In the genomic region with DNA sequence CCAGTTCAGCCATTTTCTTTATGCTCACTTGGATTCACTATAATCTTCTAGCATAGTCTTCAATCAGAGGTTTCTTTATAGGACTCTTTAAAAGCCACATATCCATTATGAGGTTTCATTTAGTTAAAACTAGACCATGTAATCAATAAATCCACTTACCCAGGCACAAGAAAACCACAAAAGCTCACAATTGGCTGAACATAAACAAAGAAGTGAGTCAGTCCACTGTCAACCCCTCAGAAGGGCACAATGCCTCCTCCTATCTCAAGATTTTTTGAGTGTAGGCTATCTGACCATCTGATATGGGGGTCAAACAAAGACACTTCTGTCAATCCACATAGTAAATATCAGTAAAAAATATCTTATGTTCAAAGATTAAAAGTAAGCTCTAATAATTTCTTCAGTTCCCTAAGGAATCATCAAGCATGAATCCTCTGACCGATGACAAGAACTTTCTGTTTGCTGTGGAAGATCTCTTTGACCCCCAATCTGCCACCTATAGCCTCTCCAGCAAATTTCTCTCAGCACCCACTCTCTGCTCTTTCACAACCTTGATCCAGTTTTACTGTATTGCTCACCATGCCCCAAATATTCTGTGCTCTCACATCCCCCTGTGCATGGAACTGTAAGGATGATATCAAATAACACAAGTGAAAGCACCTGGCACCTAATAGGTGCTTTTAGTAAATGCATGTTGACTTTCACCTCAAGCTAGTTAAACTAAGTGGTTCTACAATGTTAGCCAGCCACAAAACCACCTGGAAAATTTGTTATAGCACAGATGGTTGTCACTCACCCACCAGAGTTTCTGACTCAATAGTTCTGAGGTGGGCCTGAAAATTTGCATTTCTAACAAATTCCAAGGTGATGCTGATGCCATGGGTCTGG, we compare ENCODE assay signal across 13 cellular contexts. TPM values are rescaled to one million over a fixed set of nuclear protein-coding genes. Genes with fewer than 3 reads are reported as not detected.
A peak's percentile ranks its signal among the peaks of the same experiment; 100 is the strongest.
DNase-seq lines count a peak whose midpoint lies in the region; ATAC-seq and TF ChIP-seq lines count a peak whose summit lies in the region.
"Had no signal": no experiment of that assay in that cellular context is flagged by ENCODE, and none has a peak within 500 bp of the region (broad histone marks: within the 10 kb centered on the region; RNA-seq: fewer than 3 reads in every experiment).

No MANE protein-coding gene starts in this region.

- DNase-seq in activated naive CD4-positive, alpha-beta T cell treated with anti-CD3 and anti-CD28 coated beads, Interleukin-2, amount 50 U/mL, for 72 hours (ENCODE audit: low spot score in 2 of 2), result no peak
- DNase-seq in activated naive CD4-positive, alpha-beta T cell treated with anti-CD3 and anti-CD28 coated beads, Interleukin-2, amount 10 ng/mL, durations not matched to agents 7 days and 5 days, result no peak
- DNase-seq in NCI-H187 (lab: John Stamatoyannopoulos, UW) (peak; percentile 50 to 68), amniotic epithelial cell (ENCODE audit: low read depth) (peak; percentile 14), gastrocnemius medialis (no peak), amygdala (lab: John Stamatoyannopoulos, UW) (no peak), thyroid gland (no peak)
- DNase-seq: activated effector memory CD4-positive, alpha-beta T cell treated with Interleukin-2 at 50 U/mL for 16 hours; GF-D8; glutamatergic neuron; stimulated activated naive CD4-positive, alpha-beta T cell had no signal

- intact Hi-C loops in gastrocnemius medialis (cut with DNase I; ENCODE audit: low total_unique reads), result no loop called here
- intact Hi-C loops in thyroid gland (cut with DNase I), result no loop called here

- no peak for TF ChIP-seq CTCF in gastrocnemius medialis (IDR thresholded peaks at IDR 0.05 in 4 of 5, conservative IDR thresholded peaks at IDR 0.05 in 1 of 5)
- TF ChIP-seq CTCF in thyroid gland (IDR thresholded peaks at IDR 0.05), result no peak

- CTCF ChIA-PET in activated naive CD4-positive, alpha-beta T cell treated with anti-CD3 and anti-CD28 coated beads, Interleukin-2, amount 10 ng/mL, durations not matched to agents 7 days and 5 days (lab: Charles Lee), result no interaction called here

- H3K27me3 ChIP-seq in gastrocnemius medialis (no peaks in the 10 kb centered on the region), thyroid gland (no peaks in the 10 kb centered on the region)

- H3K36me3 ChIP-seq in gastrocnemius medialis, result no peaks in the 10 kb centered on the region
- no peaks in the 10 kb centered on the region for H3K36me3 ChIP-seq in thyroid gland

- peak; percentile 16 to 47 for ATAC-seq in activated naive CD4-positive, alpha-beta T cell treated with anti-CD3 and anti-CD28 coated beads, Interleukin-2, amount 50 U/mL, for 72 hours
- no peak for ATAC-seq in gastrocnemius medialis

- no peak for TF ChIP-seq POLR2A in gastrocnemius medialis (IDR thresholded peaks at IDR 0.05)
- TF ChIP-seq POLR2A in thyroid gland (IDR thresholded peaks at IDR 0.05), result no peak

- H3K27ac Mint-ChIP-seq in activated naive CD4-positive, alpha-beta T cell treated with anti-CD3 and anti-CD28 coated beads, Interleukin-2, amount 50 U/mL, for 72 hours, result no peak overlapping the region
- no peak overlapping the region for H3K27ac Mint-ChIP-seq in activated naive CD4-positive, alpha-beta T cell treated with anti-CD3 and anti-CD28 coated beads, Interleukin-2, amount 10 ng/mL, durations not matched to agents 7 days and 5 days
- H3K27ac Mint-ChIP-seq in stimulated activated naive CD8-positive, alpha-beta T cell treated with anti-CD3 and anti-CD28 coated beads, Interleukin-15, Interleukin-2, amounts not matched to agents 100 ng/mL and 50 ng/mL, for 24 hours, result peak overlapping the region; percentile 86

- in situ Hi-C loops in gastrocnemius medialis (cut with MboI; ENCODE audit: low sequenced_read_pairs in 4 of 4), result no loop called here

- no peak overlapping the region for H3K4me3 Mint-ChIP-seq in activated naive CD4-positive, alpha-beta T cell treated with anti-CD3 and anti-CD28 coated beads, Interleukin-2, amount 10 ng/mL, durations not matched to agents 7 days and 5 days
- no peak overlapping the region for H3K4me3 Mint-ChIP-seq in stimulated activated naive CD8-positive, alpha-beta T cell treated with anti-CD3 and anti-CD28 coated beads, Interleukin-15, Interleukin-2, amounts not matched to agents 100 ng/mL and 50 ng/mL, for 24 hours

- H3K36me3 Mint-ChIP-seq in activated naive CD4-positive, alpha-beta T cell treated with anti-CD3 and anti-CD28 coated beads, Interleukin-2, amount 50 U/mL, for 72 hours, result no peaks in the 10 kb centered on the region
- no peaks in the 10 kb centered on the region for H3K36me3 Mint-ChIP-seq in activated naive CD4-positive, alpha-beta T cell treated with anti-CD3 and anti-CD28 coated beads, Interleukin-2, amount 10 ng/mL, durations not matched to agents 7 days and 5 days
- no peaks in the 10 kb centered on the region for H3K36me3 Mint-ChIP-seq in stimulated activated naive CD8-positive, alpha-beta T cell treated with anti-CD3 and anti-CD28 coated beads, Interleukin-15, Interleukin-2, amounts not matched to agents 100 ng/mL and 50 ng/mL, for 24 hours (ENCODE audit: low read depth)

- H3K27ac ChIP-seq in gastrocnemius medialis (no peak overlapping the region), thyroid gland (no peak overlapping the region)
- H3K27ac ChIP-seq: RWPE1 had no signal

- H3K9me3 ChIP-seq in gastrocnemius medialis (no peaks in the 10 kb centered on the region), thyroid gland (no peaks in the 10 kb centered on the region)

- no peaks in the 10 kb centered on the region for H3K9me3 Mint-ChIP-seq in activated naive CD4-positive, alpha-beta T cell treated with anti-CD3 and anti-CD28 coated beads, Interleukin-2, amount 50 U/mL, for 72 hours
- no peaks in the 10 kb centered on the region for H3K9me3 Mint-ChIP-seq in activated naive CD4-positive, alpha-beta T cell treated with anti-CD3 and anti-CD28 coated beads, Interleukin-2, amount 10 ng/mL, durations not matched to agents 7 days and 5 days
- H3K9me3 Mint-ChIP-seq in stimulated activated naive CD8-positive, alpha-beta T cell treated with anti-CD3 and anti-CD28 coated beads, Interleukin-15, Interleukin-2, amounts not matched to agents 100 ng/mL and 50 ng/mL, for 24 hours, result no peaks in the 10 kb centered on the region

- no peaks in the 10 kb centered on the region for H3K4me1 ChIP-seq in gastrocnemius medialis
- H3K4me1 ChIP-seq in thyroid gland, result no peaks in the 10 kb centered on the region

- WGBS in thyroid gland, 2 donors, result 79 to 85% methylated on average over 1 of the region's 1 CpG

- H3K27me3 Mint-ChIP-seq in activated naive CD4-positive, alpha-beta T cell treated with anti-CD3 and anti-CD28 coated beads, Interleukin-2, amount 10 ng/mL, durations not matched to agents 7 days and 5 days, result peaks cover 14% of the 10 kb centered on the region
- no peaks in the 10 kb centered on the region for H3K27me3 Mint-ChIP-seq in stimulated activated naive CD8-positive, alpha-beta T cell treated with anti-CD3 and anti-CD28 coated beads, Interleukin-15, Interleukin-2, amounts not matched to agents 100 ng/mL and 50 ng/mL, for 24 hours

- H3K4me3 ChIP-seq in gastrocnemius medialis (no peak overlapping the region), thyroid gland (replicated peaks in 1 of 3) (no peak overlapping the region)

- H3K4me1 Mint-ChIP-seq in activated naive CD4-positive, alpha-beta T cell treated with anti-CD3 and anti-CD28 coated beads, Interleukin-2, amount 10 ng/mL, durations not matched to agents 7 days and 5 days, result no peaks in the 10 kb centered on the region
- peaks cover 30% of the 10 kb centered on the region for H3K4me1 Mint-ChIP-seq in stimulated activated naive CD8-positive, alpha-beta T cell treated with anti-CD3 and anti-CD28 coated beads, Interleukin-15, Interleukin-2, amounts not matched to agents 100 ng/mL and 50 ng/mL, for 24 hours (ENCODE audit: low read depth)

RNA-seq across cellular contexts. Expression of gene RAB3B, which starts 16.7 kb away (rescaled TPM):
- total RNA-seq in activated naive CD4-positive, alpha-beta T cell treated with anti-CD3 and anti-CD28 coated beads, Interleukin-2, amount 50 U/mL, for 72 hours, result under 1 TPM; 0.08 to 0.34 TPM
- total RNA-seq in gastrocnemius medialis, result under 1 TPM in 2 of 4 donors, not detected in 2; 0.02 to 0.04 TPM
- under 1 TPM in 1 of 4 donors, not detected in 3; under 0.01 TPM for total RNA-seq in thyroid gland

RNA-seq across cellular contexts. Expression of gene KTI12, which starts 59.8 kb away (rescaled TPM):
- 10 to 100 TPM; 12.2 to 12.3 TPM for total RNA-seq in activated naive CD4-positive, alpha-beta T cell treated with anti-CD3 and anti-CD28 coated beads, Interleukin-2, amount 50 U/mL, for 72 hours
- 1 to 10 TPM; 3.4 to 5.9 (median 5.1) TPM for total RNA-seq in gastrocnemius medialis
- 10 to 100 TPM in 2 of 4 donors, 1 to 10 TPM in 2; 7.7 to 11.0 (median 10.1) TPM for total RNA-seq in thyroid gland

Comparison
In these comparisons a context has a peak if more than half of its experiments do, and no peak if none do; other contexts are left out.
1. ATAC-seq: peak in activated naive CD4-positive, alpha-beta T cell treated with anti-CD3 and anti-CD28 coated beads, Interleukin-2, amount 50 U/mL, for 72 hours (2 of 2); none in gastrocnemius medialis (0 of 2).
2. DNase-seq: peak in NCI-H187 (2 of 2) and amniotic epithelial cell (single experiment); none in activated naive CD4-positive, alpha-beta T cell treated with anti-CD3 and anti-CD28 coated beads, Interleukin-2, amount 50 U/mL, for 72 hours (0 of 2), activated naive CD4-positive, alpha-beta T cell treated with anti-CD3 and anti-CD28 coated beads, Interleukin-2, amount 10 ng/mL, durations not matched to agents 7 days and 5 days (single experiment), gastrocnemius medialis (0 of 2), amygdala (0 of 56) and thyroid gland (0 of 2).